18 cellular contexts compared by ENCODE assay signal in genomic region chr19:41796362-41796761, GRCh38. TPM values are rescaled to one million over a fixed set of nuclear protein-coding genes. Genes with fewer than 3 reads are reported as not detected.
"Had no signal": no experiment of that assay in that cellular context is flagged by ENCODE, and none has a peak within 500 bp of the region (broad histone marks: within the 10 kb centered on the region; RNA-seq: fewer than 3 reads in every experiment).

TSS of gene CEACAM3 (plus strand) at chr19:41796587. CDS start at chr19:41796678, 91 bp downstream.

- ATAC-seq: activated CD4-positive, CD25-positive, alpha-beta regulatory T cell treated with anti-CD3 and anti-CD28 coated beads, Interleukin-2, amount 50 U/mL, for 24 hours; activated CD8-positive, alpha-beta T cell treated with anti-CD3 and anti-CD28 coated beads, Interleukin-2, amount 10 ng/mL, durations not matched to agents 7 days and 5 days; activated naive CD8-positive, alpha-beta T cell treated with anti-CD3 and anti-CD28 coated beads, Interleukin-2, amount 50 U/mL, for 24 hours; foreskin keratinocyte; left lung; naive thymus-derived CD4-positive, alpha-beta T cell; stimulated activated naive CD8-positive, alpha-beta T cell treated with anti-CD3 and anti-CD28 coated beads, Interleukin-15, Interleukin-2, amounts not matched to agents 100 U/mL and 50 U/mL, for 24 hours had no signal

- H3K36me3 ChIP-seq: colonic mucosa, left lung, tibial nerve had no signal

- DNase-seq: activated CD4-positive, alpha-beta T cell treated with anti-CD3 and anti-CD28 coated beads, Interleukin-2, amount 10 ng/mL, durations not matched to agents 7 days and 5 days; activated CD8-positive, alpha-beta T cell treated with anti-CD3 and anti-CD28 coated beads, Interleukin-2, amount 10 ng/mL, durations not matched to agents 7 days and 5 days; activated naive CD4-positive, alpha-beta T cell treated with anti-CD3 and anti-CD28 coated beads for 36 hours; activated naive CD8-positive, alpha-beta T cell treated with anti-CD3 and anti-CD28 coated beads, Interleukin-2, amount 50 U/mL, for 24 hours; activated T-cell treated with anti-CD3 and anti-CD28 coated beads, Interleukin-2, amount 50 U/mL, for 24 hours; anterior cingulate cortex; colonic mucosa; foreskin keratinocyte; naive thymus-derived CD4-positive, alpha-beta T cell; nucleus accumbens; stimulated activated CD4-positive, alpha-beta T cell treated with anti-CD3 and anti-CD28 coated beads, Interleukin-2, amount 100 ng/mL, for 24 hours; stimulated activated naive CD8-positive, alpha-beta T cell treated with anti-CD3 and anti-CD28 coated beads, Interleukin-15, Interleukin-2, amounts not matched to agents 100 U/mL and 50 U/mL, for 24 hours; substantia nigra had no signal

- H3K9me3 ChIP-seq: colonic mucosa, left lung had no signal

- H3K27ac ChIP-seq: colonic mucosa, foreskin keratinocyte, tibial nerve had no signal

- H3K4me3 ChIP-seq: colonic mucosa, tibial nerve had no signal

- H3K27me3 ChIP-seq: colonic mucosa had no signal

- H3K4me1 ChIP-seq: colonic mucosa, foreskin keratinocyte, tibial nerve had no signal

RNA-seq across cellular contexts. Expression of gene CEACAM3, which starts in this region (rescaled TPM):
- polyA plus RNA-seq: fibroblast of lung; foreskin keratinocyte; keratinocyte; naive thymus-derived CD4-positive, alpha-beta T cell had no signal
